In genomic region chr2:119197125-119197403, GRCh38 we compare ENCODE assay signal across 23 cellular contexts. TPM values are rescaled to one million over a fixed set of nuclear protein-coding genes. Genes with fewer than 3 reads are reported as not detected.
"Had no signal": no experiment of that assay in that cellular context is flagged by ENCODE, and none has a peak within 500 bp of the region (broad histone marks: within the 10 kb centered on the region; RNA-seq: fewer than 3 reads in every experiment).

No MANE protein-coding gene starts in this region.

- H3K4me3 ChIP-seq: body of pancreas, left lung, sigmoid colon, testis, upper lobe of left lung had no signal

- H3K36me3 ChIP-seq: left lung, sigmoid colon, upper lobe of left lung, WERI-Rb-1 had no signal

- H3K27ac Mint-ChIP-seq: activated CD4-positive, alpha-beta T cell treated with anti-CD3 and anti-CD28 coated beads for 36 hours; activated naive CD8-positive, alpha-beta T cell treated with anti-CD3 and anti-CD28 coated beads for 36 hours; stimulated activated memory B cell treated with anti-CD40 and anti-IgM and Interleukin-4, amounts not matched to agents 10 μg/mL and 1 μg/mL and 100 μg/mL, for 72 hours; T-helper 17 cell had no signal

- H3K9me3 Mint-ChIP-seq: activated naive CD8-positive, alpha-beta T cell treated with anti-CD3 and anti-CD28 coated beads for 36 hours had no signal

- H3K36me3 Mint-ChIP-seq: activated naive CD8-positive, alpha-beta T cell treated with anti-CD3 and anti-CD28 coated beads for 36 hours; naive B cell; stimulated activated memory B cell treated with anti-CD40 and anti-IgM and Interleukin-4, amounts not matched to agents 10 μg/mL and 1 μg/mL and 100 μg/mL, for 72 hours had no signal

- H3K27ac ChIP-seq: body of pancreas, left lung, sigmoid colon, testis, upper lobe of left lung, WERI-Rb-1 had no signal

- H3K9me3 ChIP-seq: body of pancreas, left lung, sigmoid colon, testis, upper lobe of left lung had no signal

- H3K4me3 Mint-ChIP-seq: activated CD4-positive, alpha-beta T cell treated with anti-CD3 and anti-CD28 coated beads for 36 hours; activated naive CD8-positive, alpha-beta T cell treated with anti-CD3 and anti-CD28 coated beads for 36 hours; naive B cell; stimulated activated memory B cell treated with anti-CD40 and anti-IgM and Interleukin-4, amounts not matched to agents 10 μg/mL and 1 μg/mL and 100 μg/mL, for 72 hours; T-helper 17 cell had no signal

- DNase-seq: activated CD4-positive, alpha-beta T cell treated with anti-CD3 and anti-CD28 coated beads for 36 hours; activated CD4-positive, alpha-beta T cell treated with anti-CD3 and anti-CD28 coated beads, Interleukin-2, amount 50 U/mL, for 48 hours; activated gamma-delta T cell treated with Interleukin-2 at 50 U/mL for 16 hours; activated naive CD8-positive, alpha-beta T cell treated with anti-CD3 and anti-CD28 coated beads for 36 hours; amygdala; erythroblast; foreskin melanocyte; left lung; mammary epithelial cell; naive B cell; sigmoid colon; stimulated activated CD4-positive, alpha-beta T cell treated with anti-CD3 and anti-CD28 coated beads, Interleukin-4, amount 100 ng/mL, for 4 hours; T-helper 17 cell; testis; upper lobe of left lung; WERI-Rb-1 had no signal

- H3K4me1 ChIP-seq: left lung, sigmoid colon had no signal

- H3K4me1 Mint-ChIP-seq: activated CD4-positive, alpha-beta T cell treated with anti-CD3 and anti-CD28 coated beads for 36 hours; activated naive CD8-positive, alpha-beta T cell treated with anti-CD3 and anti-CD28 coated beads for 36 hours; stimulated activated memory B cell treated with anti-CD40 and anti-IgM and Interleukin-4, amounts not matched to agents 10 μg/mL and 1 μg/mL and 100 μg/mL, for 72 hours; T-helper 17 cell had no signal

- ATAC-seq: activated CD4-positive, alpha-beta T cell treated with anti-CD3 and anti-CD28 coated beads for 36 hours; body of pancreas; left lung; stimulated activated memory B cell treated with anti-CD40 and anti-IgM and Interleukin-4, amounts not matched to agents 10 μg/mL and 1 μg/mL and 100 μg/mL, for 72 hours; T-helper 17 cell had no signal

- H3K27me3 ChIP-seq: body of pancreas, left lung, testis, upper lobe of left lung had no signal

RNA-seq across cellular contexts. Expression of gene C1QL2, which starts 38.5 kb away (rescaled TPM):
- total RNA-seq: activated CD4-positive, alpha-beta T cell treated with anti-CD3 and anti-CD28 coated beads for 36 hours; activated naive CD8-positive, alpha-beta T cell treated with anti-CD3 and anti-CD28 coated beads for 36 hours; cardiac septum; dermis microvascular lymphatic vessel endothelial cell; kidney epithelial cell; left lung; mammary epithelial cell; mononuclear cell; osteocyte; sigmoid colon; T-helper 17 cell; upper lobe of left lung had no signal
- polyA plus RNA-seq: mammary epithelial cell, sigmoid colon had no signal
